9 cellular contexts compared by ENCODE assay signal in genomic region chr2:37892436-37893114, GRCh38. TPM values are rescaled to one million over a fixed set of nuclear protein-coding genes. Genes with fewer than 3 reads are reported as not detected.
A peak's percentile ranks its signal among the peaks of the same experiment; 100 is the strongest.
DNase-seq lines count a peak whose midpoint lies in the region; ATAC-seq and TF ChIP-seq lines count a peak whose summit lies in the region.
"Had no signal": no experiment of that assay in that cellular context is flagged by ENCODE, and none has a peak within 500 bp of the region (broad histone marks: within the 10 kb centered on the region; RNA-seq: fewer than 3 reads in every experiment).

No MANE protein-coding gene starts in this region.

- peak overlapping the region; percentile 4 to 22 for H3K4me3 Mint-ChIP-seq in activated T-cell treated with anti-CD3 and anti-CD28 coated beads, Interleukin-2, amount 50 U/mL, for 72 hours
- H3K4me3 Mint-ChIP-seq in stimulated activated naive B cell treated with anti-CD40 and anti-IgM and Interleukin-4, amounts not matched to agents 10 μg/mL and 1 μg/mL and 100 μg/mL, for 72 hours = peak overlapping the region; percentile 77 to 82

- H3K4me3 ChIP-seq in dorsolateral prefrontal cortex = no peak overlapping the region

- no peaks in the 10 kb centered on the region for H3K36me3 Mint-ChIP-seq in activated T-cell treated with anti-CD3 and anti-CD28 coated beads, Interleukin-2, amount 50 U/mL, for 72 hours (ENCODE audit: insufficient read depth in 2 of 2)
- peaks cover 0 to 5% of the 10 kb centered on the region in 2 donors for H3K36me3 Mint-ChIP-seq in stimulated activated naive B cell treated with anti-CD40 and anti-IgM and Interleukin-4, amounts not matched to agents 10 μg/mL and 1 μg/mL and 100 μg/mL, for 72 hours

- H3K9me3 Mint-ChIP-seq in activated T-cell treated with anti-CD3 and anti-CD28 coated beads, Interleukin-2, amount 50 U/mL, for 72 hours = no peaks in the 10 kb centered on the region
- H3K9me3 Mint-ChIP-seq in stimulated activated naive B cell treated with anti-CD40 and anti-IgM and Interleukin-4, amounts not matched to agents 10 μg/mL and 1 μg/mL and 100 μg/mL, for 72 hours = peaks cover 4 to 5% of the 10 kb centered on the region in 2 donors

- peaks cover 42% of the 10 kb centered on the region for H3K4me1 Mint-ChIP-seq in activated T-cell treated with anti-CD3 and anti-CD28 coated beads, Interleukin-2, amount 50 U/mL, for 72 hours (ENCODE audit: low read depth)
- H3K4me1 Mint-ChIP-seq in stimulated activated naive B cell treated with anti-CD40 and anti-IgM and Interleukin-4, amounts not matched to agents 10 μg/mL and 1 μg/mL and 100 μg/mL, for 72 hours = peaks cover 37 to 59% of the 10 kb centered on the region in 2 donors

- no peak for DNase-seq in activated T-cell treated with anti-CD3 and anti-CD28 coated beads, Interleukin-2, amount 50 U/mL, for 72 hours
- DNase-seq in activated T-cell treated with anti-CD3 and anti-CD28 coated beads for 4 hours = no peak
- peak; percentile 63 for DNase-seq in stimulated activated naive B cell treated with anti-CD40 and anti-IgM and Interleukin-4, amounts not matched to agents 10 μg/mL and 1 μg/mL and 100 μg/mL, for 72 hours
- DNase-seq in NCI-H1436 (lab: John Stamatoyannopoulos, UW) = no peak
- DNase-seq in dorsolateral prefrontal cortex = no peak
- no peak for DNase-seq in GM19240 (ENCODE audit: insufficient read length, low spot score)
- DNase-seq: SW 1271 had no signal

- peaks cover 0 to 9% (median 0%) of the 10 kb centered on the region in 45 donors for H3K27me3 ChIP-seq in dorsolateral prefrontal cortex

- peak in 1 of 2 donors; percentile 11 for ATAC-seq in activated T-cell treated with anti-CD3 and anti-CD28 coated beads, Interleukin-2, amount 50 U/mL, for 72 hours (replicated peaks in 1 of 2)
- ATAC-seq in HG03060 (IDR thresholded peaks at IDR 0.05; ENCODE audit: low read depth, unreplicated experiment) (peak; percentile 61), SK-N-SH treated with all-trans-retinoic acid at 6 μM for 48 hours (peak; percentile 23)
- peak; percentile 87 to 89 for ATAC-seq in stimulated activated naive B cell treated with anti-CD40 and anti-IgM and Interleukin-4, amounts not matched to agents 10 μg/mL and 1 μg/mL and 100 μg/mL, for 72 hours (replicated peaks)

- peaks cover 9% of the 10 kb centered on the region for H3K27me3 Mint-ChIP-seq in activated T-cell treated with anti-CD3 and anti-CD28 coated beads, Interleukin-2, amount 50 U/mL, for 72 hours (ENCODE audit: low read depth)
- H3K27me3 Mint-ChIP-seq in stimulated activated naive B cell treated with anti-CD40 and anti-IgM and Interleukin-4, amounts not matched to agents 10 μg/mL and 1 μg/mL and 100 μg/mL, for 72 hours = no peaks in the 10 kb centered on the region

- no peak for TF ChIP-seq CTCF in dorsolateral prefrontal cortex (IDR thresholded peaks at IDR 0.05 in 54 of 56, conservative IDR thresholded peaks at IDR 0.05 in 2 of 56; ENCODE audit: low read depth in 1 of 56, partially characterized antibody in 56 of 56)

- H3K27ac ChIP-seq in dorsolateral prefrontal cortex = no peak overlapping the region

- H3K27ac Mint-ChIP-seq in activated T-cell treated with anti-CD3 and anti-CD28 coated beads, Interleukin-2, amount 50 U/mL, for 72 hours = no peak overlapping the region
- H3K27ac Mint-ChIP-seq in stimulated activated naive B cell treated with anti-CD40 and anti-IgM and Interleukin-4, amounts not matched to agents 10 μg/mL and 1 μg/mL and 100 μg/mL, for 72 hours = peak overlapping the region; percentile 85

- intact Hi-C loops in dorsolateral prefrontal cortex (cut with DNase I) = loop anchor here in 1 of 2 donors (10.0 kb wide), 1 partner anchor 382 kb away; no protein-coding TSS in a partner anchor

TF ChIP-seq in SK-N-SH treated with all-trans-retinoic acid at 6 μM for 48 hours, 23 proteins besides CTCF, POLR2A, EP300 and RAD21 (continues in another document):
- no peak for TF ChIP-seq CSDC2 (CRISPR knock-in tag; IDR thresholded peaks at IDR 0.05)
- TF ChIP-seq ZNF8 (CRISPR knock-in tag; IDR thresholded peaks at IDR 0.05) = no peak
- no peak for TF ChIP-seq ARNTL (CRISPR knock-in tag; IDR thresholded peaks at IDR 0.05; ENCODE audit: borderline replicate concordance, low read depth)
- TF ChIP-seq PPARA (CRISPR knock-in tag; IDR thresholded peaks at IDR 0.05; ENCODE audit: borderline replicate concordance) = no peak
- TF ChIP-seq, protein P1, sequence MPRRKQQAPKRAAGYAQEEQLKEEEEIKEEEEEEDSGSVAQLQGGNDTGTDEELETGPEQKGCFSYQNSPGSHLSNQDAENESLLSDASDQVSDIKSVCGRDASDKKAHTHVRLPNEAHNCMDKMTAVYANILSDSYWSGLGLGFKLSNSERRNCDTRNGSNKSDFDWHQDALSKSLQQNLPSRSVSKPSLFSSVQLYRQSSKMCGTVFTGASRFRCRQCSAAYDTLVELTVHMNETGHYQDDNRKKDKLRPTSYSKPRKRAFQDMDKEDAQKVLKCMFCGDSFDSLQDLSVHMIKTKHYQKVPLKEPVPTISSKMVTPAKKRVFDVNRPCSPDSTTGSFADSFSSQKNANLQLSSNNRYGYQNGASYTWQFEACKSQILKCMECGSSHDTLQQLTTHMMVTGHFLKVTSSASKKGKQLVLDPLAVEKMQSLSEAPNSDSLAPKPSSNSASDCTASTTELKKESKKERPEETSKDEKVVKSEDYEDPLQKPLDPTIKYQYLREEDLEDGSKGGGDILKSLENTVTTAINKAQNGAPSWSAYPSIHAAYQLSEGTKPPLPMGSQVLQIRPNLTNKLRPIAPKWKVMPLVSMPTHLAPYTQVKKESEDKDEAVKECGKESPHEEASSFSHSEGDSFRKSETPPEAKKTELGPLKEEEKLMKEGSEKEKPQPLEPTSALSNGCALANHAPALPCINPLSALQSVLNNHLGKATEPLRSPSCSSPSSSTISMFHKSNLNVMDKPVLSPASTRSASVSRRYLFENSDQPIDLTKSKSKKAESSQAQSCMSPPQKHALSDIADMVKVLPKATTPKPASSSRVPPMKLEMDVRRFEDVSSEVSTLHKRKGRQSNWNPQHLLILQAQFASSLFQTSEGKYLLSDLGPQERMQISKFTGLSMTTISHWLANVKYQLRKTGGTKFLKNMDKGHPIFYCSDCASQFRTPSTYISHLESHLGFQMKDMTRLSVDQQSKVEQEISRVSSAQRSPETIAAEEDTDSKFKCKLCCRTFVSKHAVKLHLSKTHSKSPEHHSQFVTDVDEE (CRISPR knock-in tag; IDR thresholded peaks at IDR 0.05) = no peak
- TF ChIP-seq, protein P2, sequence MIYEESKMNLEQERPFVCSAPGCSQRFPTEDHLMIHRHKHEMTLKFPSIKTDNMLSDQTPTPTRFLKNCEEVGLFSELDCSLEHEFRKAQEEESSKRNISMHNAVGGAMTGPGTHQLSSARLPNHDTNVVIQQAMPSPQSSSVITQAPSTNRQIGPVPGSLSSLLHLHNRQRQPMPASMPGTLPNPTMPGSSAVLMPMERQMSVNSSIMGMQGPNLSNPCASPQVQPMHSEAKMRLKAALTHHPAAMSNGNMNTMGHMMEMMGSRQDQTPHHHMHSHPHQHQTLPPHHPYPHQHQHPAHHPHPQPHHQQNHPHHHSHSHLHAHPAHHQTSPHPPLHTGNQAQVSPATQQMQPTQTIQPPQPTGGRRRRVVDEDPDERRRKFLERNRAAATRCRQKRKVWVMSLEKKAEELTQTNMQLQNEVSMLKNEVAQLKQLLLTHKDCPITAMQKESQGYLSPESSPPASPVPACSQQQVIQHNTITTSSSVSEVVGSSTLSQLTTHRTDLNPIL (CRISPR knock-in tag; IDR thresholded peaks at IDR 0.05; ENCODE audit: low read depth) = no peak
- TF ChIP-seq OSR1 (CRISPR knock-in tag; IDR thresholded peaks at IDR 0.05) = no peak
- TF ChIP-seq CSRNP3 (CRISPR knock-in tag; IDR thresholded peaks at IDR 0.05) = no peak
- no peak for TF ChIP-seq ZFP30 (CRISPR knock-in tag; IDR thresholded peaks at IDR 0.05)
- TF ChIP-seq, protein P3, sequence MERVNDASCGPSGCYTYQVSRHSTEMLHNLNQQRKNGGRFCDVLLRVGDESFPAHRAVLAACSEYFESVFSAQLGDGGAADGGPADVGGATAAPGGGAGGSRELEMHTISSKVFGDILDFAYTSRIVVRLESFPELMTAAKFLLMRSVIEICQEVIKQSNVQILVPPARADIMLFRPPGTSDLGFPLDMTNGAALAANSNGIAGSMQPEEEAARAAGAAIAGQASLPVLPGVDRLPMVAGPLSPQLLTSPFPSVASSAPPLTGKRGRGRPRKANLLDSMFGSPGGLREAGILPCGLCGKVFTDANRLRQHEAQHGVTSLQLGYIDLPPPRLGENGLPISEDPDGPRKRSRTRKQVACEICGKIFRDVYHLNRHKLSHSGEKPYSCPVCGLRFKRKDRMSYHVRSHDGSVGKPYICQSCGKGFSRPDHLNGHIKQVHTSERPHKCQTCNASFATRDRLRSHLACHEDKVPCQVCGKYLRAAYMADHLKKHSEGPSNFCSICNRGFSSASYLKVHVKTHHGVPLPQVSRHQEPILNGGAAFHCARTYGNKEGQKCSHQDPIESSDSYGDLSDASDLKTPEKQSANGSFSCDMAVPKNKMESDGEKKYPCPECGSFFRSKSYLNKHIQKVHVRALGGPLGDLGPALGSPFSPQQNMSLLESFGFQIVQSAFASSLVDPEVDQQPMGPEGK (CRISPR knock-in tag; IDR thresholded peaks at IDR 0.05; ENCODE audit: borderline replicate concordance) = no peak
- no peak for TF ChIP-seq RARB (CRISPR knock-in tag; IDR thresholded peaks at IDR 0.05)
- no peak for TF ChIP-seq SNAI2 (CRISPR knock-in tag; IDR thresholded peaks at IDR 0.05)
- TF ChIP-seq ISL1 (CRISPR knock-in tag; IDR thresholded peaks at IDR 0.05) = no peak

RNA-seq across cellular contexts. Expression of gene RMDN2, which starts 32.5 kb away (rescaled TPM):
- 1 to 10 TPM; 1.4 to 2.6 TPM for total RNA-seq in activated T-cell treated with anti-CD3 and anti-CD28 coated beads, Interleukin-2, amount 50 U/mL, for 72 hours
- total RNA-seq in dorsolateral prefrontal cortex = 10 to 100 TPM in 115 of 120 experiments, 1 to 10 TPM in 5; 6.9 to 24.8 (median 14.3) TPM
